Comparison of ENCODE assay signal across 1 cellular context in the genomic region with DNA sequence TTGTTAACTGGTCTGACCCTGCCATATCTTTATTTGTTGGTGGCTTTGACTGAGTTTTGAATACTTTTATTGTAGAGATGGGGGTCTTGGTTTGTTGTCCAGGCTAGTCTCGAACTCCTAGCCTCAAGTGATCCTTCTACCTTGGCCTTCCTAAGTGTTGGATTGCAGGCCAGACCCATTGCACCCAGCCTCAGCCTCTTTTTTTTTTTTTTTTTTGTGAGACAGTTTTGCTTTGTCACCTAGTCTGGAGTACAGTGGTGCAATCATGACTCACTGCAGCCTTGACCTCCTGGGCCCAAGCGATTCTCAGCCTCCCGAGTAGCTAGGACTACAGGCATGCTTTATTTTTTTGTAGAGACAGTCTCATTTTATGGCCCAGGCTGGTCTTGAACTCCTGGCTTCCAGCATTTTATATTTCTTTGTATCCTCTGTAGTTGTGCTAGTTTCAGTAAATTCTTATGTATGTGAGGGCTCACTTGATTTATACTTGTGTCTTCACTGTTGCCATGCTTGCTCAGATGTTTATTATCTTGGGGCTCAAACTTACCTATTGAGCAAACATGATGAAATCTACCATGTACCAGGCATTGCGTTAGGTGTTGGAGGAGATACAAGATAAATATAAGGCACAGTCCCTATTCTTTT.
TF ChIP-seq lines count a peak whose summit lies in the region.

No MANE protein-coding gene starts in this region.

TF ChIP-seq in K562, 482 proteins besides CTCF, POLR2A, EP300 and RAD21 (continued from another document and continues in another):
- TF ChIP-seq, protein P1, sequence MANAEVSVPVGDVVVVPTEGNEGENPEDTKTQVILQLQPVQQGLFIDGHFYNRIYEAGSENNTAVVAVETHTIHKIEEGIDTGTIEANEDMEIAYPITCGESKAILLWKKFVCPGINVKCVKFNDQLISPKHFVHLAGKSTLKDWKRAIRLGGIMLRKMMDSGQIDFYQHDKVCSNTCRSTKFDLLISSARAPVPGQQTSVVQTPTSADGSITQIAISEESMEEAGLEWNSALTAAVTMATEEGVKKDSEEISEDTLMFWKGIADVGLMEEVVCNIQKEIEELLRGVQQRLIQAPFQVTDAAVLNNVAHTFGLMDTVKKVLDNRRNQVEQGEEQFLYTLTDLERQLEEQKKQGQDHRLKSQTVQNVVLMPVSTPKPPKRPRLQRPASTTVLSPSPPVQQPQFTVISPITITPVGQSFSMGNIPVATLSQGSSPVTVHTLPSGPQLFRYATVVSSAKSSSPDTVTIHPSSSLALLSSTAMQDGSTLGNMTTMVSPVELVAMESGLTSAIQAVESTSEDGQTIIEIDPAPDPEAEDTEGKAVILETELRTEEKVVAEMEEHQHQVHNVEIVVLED (CRISPR knock-in tag; IDR thresholded peaks at IDR 0.05): no peak
- no peak for TF ChIP-seq ZNF217 (CRISPR knock-in tag; IDR thresholded peaks at IDR 0.05)
- no peak for TF ChIP-seq HDAC3 (IDR thresholded peaks at IDR 0.05; ENCODE audit: borderline replicate concordance, partially characterized antibody)
- TF ChIP-seq, protein P2, sequence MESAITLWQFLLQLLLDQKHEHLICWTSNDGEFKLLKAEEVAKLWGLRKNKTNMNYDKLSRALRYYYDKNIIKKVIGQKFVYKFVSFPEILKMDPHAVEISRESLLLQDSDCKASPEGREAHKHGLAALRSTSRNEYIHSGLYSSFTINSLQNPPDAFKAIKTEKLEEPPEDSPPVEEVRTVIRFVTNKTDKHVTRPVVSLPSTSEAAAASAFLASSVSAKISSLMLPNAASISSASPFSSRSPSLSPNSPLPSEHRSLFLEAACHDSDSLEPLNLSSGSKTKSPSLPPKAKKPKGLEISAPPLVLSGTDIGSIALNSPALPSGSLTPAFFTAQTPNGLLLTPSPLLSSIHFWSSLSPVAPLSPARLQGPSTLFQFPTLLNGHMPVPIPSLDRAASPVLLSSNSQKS (CRISPR knock-in tag; IDR thresholded peaks at IDR 0.05): no peak
- TF ChIP-seq SPI1 (IDR thresholded peaks at IDR 0.05; ENCODE audit: borderline replicate concordance, low read depth, low read length): no peak
- 0 out of 2 replicates have a peak, but pooled peaks have one; percentile 24 for TF ChIP-seq POLR2AphosphoS5 (IDR thresholded peaks at IDR 0.05; ENCODE audit: control insufficient read depth, insufficient read depth, low read depth, low read length)
- TF ChIP-seq ZNF408 (CRISPR knock-in tag; IDR thresholded peaks at IDR 0.05; ENCODE audit: low read depth): no peak
- TF ChIP-seq, protein P3, sequence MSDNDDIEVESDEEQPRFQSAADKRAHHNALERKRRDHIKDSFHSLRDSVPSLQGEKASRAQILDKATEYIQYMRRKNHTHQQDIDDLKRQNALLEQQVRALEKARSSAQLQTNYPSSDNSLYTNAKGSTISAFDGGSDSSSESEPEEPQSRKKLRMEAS (CRISPR knock-in tag; IDR thresholded peaks at IDR 0.05): no peak
- peak; percentile 33; the same call in 1 of the 2 replicates for TF ChIP-seq NFIC (IDR thresholded peaks at IDR 0.05)
- no peak for TF ChIP-seq NR3C1 (CRISPR knock-in tag; IDR thresholded peaks at IDR 0.05)
- TF ChIP-seq, protein P4, sequence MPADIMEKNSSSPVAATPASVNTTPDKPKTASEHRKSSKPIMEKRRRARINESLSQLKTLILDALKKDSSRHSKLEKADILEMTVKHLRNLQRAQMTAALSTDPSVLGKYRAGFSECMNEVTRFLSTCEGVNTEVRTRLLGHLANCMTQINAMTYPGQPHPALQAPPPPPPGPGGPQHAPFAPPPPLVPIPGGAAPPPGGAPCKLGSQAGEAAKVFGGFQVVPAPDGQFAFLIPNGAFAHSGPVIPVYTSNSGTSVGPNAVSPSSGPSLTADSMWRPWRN (IDR thresholded peaks at IDR 0.05; ENCODE audit: low read depth): 0 out of 2 replicates have a peak, but pooled peaks have one; percentile 28
- TF ChIP-seq KDM5B (IDR thresholded peaks at IDR 0.05; ENCODE audit: insufficient replicate concordance, low read depth, low read length): no peak
- TF ChIP-seq, protein P5, sequence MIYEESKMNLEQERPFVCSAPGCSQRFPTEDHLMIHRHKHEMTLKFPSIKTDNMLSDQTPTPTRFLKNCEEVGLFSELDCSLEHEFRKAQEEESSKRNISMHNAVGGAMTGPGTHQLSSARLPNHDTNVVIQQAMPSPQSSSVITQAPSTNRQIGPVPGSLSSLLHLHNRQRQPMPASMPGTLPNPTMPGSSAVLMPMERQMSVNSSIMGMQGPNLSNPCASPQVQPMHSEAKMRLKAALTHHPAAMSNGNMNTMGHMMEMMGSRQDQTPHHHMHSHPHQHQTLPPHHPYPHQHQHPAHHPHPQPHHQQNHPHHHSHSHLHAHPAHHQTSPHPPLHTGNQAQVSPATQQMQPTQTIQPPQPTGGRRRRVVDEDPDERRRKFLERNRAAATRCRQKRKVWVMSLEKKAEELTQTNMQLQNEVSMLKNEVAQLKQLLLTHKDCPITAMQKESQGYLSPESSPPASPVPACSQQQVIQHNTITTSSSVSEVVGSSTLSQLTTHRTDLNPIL (CRISPR knock-in tag; IDR thresholded peaks at IDR 0.05): no peak
- TF ChIP-seq, protein P6, sequence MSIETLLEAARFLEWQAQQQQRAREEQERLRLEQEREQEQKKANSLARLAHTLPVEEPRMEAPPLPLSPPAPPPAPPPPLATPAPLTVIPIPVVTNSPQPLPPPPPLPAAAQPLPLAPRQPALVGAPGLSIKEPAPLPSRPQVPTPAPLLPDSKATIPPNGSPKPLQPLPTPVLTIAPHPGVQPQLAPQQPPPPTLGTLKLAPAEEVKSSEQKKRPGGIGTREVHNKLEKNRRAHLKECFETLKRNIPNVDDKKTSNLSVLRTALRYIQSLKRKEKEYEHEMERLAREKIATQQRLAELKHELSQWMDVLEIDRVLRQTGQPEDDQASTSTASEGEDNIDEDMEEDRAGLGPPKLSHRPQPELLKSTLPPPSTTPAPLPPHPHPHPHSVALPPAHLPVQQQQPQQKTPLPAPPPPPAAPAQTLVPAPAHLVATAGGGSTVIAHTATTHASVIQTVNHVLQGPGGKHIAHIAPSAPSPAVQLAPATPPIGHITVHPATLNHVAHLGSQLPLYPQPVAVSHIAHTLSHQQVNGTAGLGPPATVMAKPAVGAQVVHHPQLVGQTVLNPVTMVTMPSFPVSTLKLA (conservative IDR thresholded peaks at IDR 0.05): no peak; a peak in 1 of 4 replicates
- peak in 1 of 2 experiments; percentile 87; a peak in 2 of 4 replicates for TF ChIP-seq RCOR1 (IDR thresholded peaks at IDR 0.05; ENCODE audit: borderline replicate concordance in 1 of 2, low read depth in 2 of 2, low read length in 2 of 2)
- no peak for TF ChIP-seq NFIX (CRISPR knock-in tag; IDR thresholded peaks at IDR 0.05; ENCODE audit: low read depth)
- TF ChIP-seq CREB1 (IDR thresholded peaks at IDR 0.05): peak; percentile 34; the same call in 1 of the 2 replicates
- no peak for TF ChIP-seq CREB1 (CRISPR knock-in tag; IDR thresholded peaks at IDR 0.05)
- peak; percentile 71 to 94 for TF ChIP-seq ARNT (IDR thresholded peaks at IDR 0.05)
- TF ChIP-seq SAFB (IDR thresholded peaks at IDR 0.05; ENCODE audit: borderline replicate concordance, low read depth, low read length): no peak
- TF ChIP-seq ZNF764 (CRISPR knock-in tag; IDR thresholded peaks at IDR 0.05; ENCODE audit: low read depth): no peak
- TF ChIP-seq DNMT1 (IDR thresholded peaks at IDR 0.05): no peak
- no peak for TF ChIP-seq POLR2H (tag; IDR thresholded peaks at IDR 0.05; ENCODE audit: low read depth)
- TF ChIP-seq HNRNPLL (IDR thresholded peaks at IDR 0.05; ENCODE audit: low read depth, low read length, poor library complexity, severe bottlenecking): no peak
- TF ChIP-seq, protein P7, sequence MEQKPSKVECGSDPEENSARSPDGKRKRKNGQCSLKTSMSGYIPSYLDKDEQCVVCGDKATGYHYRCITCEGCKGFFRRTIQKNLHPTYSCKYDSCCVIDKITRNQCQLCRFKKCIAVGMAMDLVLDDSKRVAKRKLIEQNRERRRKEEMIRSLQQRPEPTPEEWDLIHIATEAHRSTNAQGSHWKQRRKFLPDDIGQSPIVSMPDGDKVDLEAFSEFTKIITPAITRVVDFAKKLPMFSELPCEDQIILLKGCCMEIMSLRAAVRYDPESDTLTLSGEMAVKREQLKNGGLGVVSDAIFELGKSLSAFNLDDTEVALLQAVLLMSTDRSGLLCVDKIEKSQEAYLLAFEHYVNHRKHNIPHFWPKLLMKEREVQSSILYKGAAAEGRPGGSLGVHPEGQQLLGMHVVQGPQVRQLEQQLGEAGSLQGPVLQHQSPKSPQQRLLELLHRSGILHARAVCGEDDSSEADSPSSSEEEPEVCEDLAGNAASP (IDR thresholded peaks at IDR 0.05): no peak
- TF ChIP-seq, protein P8, sequence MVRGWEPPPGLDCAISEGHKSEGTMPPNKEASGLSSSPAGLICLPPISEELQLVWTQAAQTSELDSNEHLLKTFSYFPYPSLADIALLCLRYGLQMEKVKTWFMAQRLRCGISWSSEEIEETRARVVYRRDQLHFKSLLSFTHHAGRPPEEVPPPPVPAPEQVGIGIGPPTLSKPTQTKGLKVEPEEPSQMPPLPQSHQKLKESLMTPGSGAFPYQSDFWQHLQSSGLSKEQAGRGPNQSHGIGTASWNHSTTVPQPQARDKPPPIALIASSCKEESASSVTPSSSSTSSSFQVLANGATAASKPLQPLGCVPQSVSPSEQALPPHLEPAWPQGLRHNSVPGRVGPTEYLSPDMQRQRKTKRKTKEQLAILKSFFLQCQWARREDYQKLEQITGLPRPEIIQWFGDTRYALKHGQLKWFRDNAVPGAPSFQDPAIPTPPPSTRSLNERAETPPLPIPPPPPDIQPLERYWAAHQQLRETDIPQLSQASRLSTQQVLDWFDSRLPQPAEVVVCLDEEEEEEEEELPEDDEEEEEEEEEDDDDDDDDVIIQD (CRISPR knock-in tag; IDR thresholded peaks at IDR 0.05): no peak
- no peak for TF ChIP-seq TCF7L2 (IDR thresholded peaks at IDR 0.05; ENCODE audit: low read depth, low read length)
- TF ChIP-seq SAFB2 (IDR thresholded peaks at IDR 0.05; ENCODE audit: borderline replicate concordance, low read depth, low read length, severe bottlenecking): no peak
- no peak for TF ChIP-seq RFX7 (CRISPR knock-in tag; IDR thresholded peaks at IDR 0.05)
- TF ChIP-seq ZNF778 (CRISPR knock-in tag; IDR thresholded peaks at IDR 0.05): no peak
- TF ChIP-seq ZNF436 (CRISPR knock-in tag; IDR thresholded peaks at IDR 0.05): no peak
- TF ChIP-seq RBM17 (IDR thresholded peaks at IDR 0.05; ENCODE audit: borderline replicate concordance, low read depth, low read length): no peak
- no peak for TF ChIP-seq OTX1 (CRISPR knock-in tag; IDR thresholded peaks at IDR 0.05)
- TF ChIP-seq, protein P9, sequence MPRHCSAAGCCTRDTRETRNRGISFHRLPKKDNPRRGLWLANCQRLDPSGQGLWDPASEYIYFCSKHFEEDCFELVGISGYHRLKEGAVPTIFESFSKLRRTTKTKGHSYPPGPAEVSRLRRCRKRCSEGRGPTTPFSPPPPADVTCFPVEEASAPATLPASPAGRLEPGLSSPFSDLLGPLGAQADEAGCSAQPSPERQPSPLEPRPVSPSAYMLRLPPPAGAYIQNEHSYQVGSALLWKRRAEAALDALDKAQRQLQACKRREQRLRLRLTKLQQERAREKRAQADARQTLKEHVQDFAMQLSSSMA (CRISPR knock-in tag; IDR thresholded peaks at IDR 0.05): no peak
- no peak for TF ChIP-seq ZNF232 (CRISPR knock-in tag; IDR thresholded peaks at IDR 0.05)
- no peak for TF ChIP-seq NELFE (IDR thresholded peaks at IDR 0.05; ENCODE audit: insufficient read depth, insufficient read length)
- peak; percentile 58 for TF ChIP-seq SP1 (CRISPR knock-in tag; IDR thresholded peaks at IDR 0.05)
- TF ChIP-seq SMAD2 (IDR thresholded peaks at IDR 0.05; ENCODE audit: low read depth, low read length): no peak
- TF ChIP-seq SRSF1 (IDR thresholded peaks at IDR 0.05; ENCODE audit: low read depth, low read length): no peak
- no peak for TF ChIP-seq KHSRP (IDR thresholded peaks at IDR 0.05)
- TF ChIP-seq KAT2B (IDR thresholded peaks at IDR 0.05; ENCODE audit: low read depth, low read length): no peak
- TF ChIP-seq, protein P10, sequence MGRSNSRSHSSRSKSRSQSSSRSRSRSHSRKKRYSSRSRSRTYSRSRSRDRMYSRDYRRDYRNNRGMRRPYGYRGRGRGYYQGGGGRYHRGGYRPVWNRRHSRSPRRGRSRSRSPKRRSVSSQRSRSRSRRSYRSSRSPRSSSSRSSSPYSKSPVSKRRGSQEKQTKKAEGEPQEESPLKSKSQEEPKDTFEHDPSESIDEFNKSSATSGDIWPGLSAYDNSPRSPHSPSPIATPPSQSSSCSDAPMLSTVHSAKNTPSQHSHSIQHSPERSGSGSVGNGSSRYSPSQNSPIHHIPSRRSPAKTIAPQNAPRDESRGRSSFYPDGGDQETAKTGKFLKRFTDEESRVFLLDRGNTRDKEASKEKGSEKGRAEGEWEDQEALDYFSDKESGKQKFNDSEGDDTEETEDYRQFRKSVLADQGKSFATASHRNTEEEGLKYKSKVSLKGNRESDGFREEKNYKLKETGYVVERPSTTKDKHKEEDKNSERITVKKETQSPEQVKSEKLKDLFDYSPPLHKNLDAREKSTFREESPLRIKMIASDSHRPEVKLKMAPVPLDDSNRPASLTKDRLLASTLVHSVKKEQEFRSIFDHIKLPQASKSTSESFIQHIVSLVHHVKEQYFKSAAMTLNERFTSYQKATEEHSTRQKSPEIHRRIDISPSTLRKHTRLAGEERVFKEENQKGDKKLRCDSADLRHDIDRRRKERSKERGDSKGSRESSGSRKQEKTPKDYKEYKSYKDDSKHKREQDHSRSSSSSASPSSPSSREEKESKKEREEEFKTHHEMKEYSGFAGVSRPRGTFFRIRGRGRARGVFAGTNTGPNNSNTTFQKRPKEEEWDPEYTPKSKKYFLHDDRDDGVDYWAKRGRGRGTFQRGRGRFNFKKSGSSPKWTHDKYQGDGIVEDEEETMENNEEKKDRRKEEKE (IDR thresholded peaks at IDR 0.05; ENCODE audit: borderline replicate concordance in 1 of 2, control insufficient read depth in 1 of 2, low read depth in 2 of 2, low read length in 1 of 2): no peak; a peak in 1 of 4 replicates
- TF ChIP-seq ZNF57 (CRISPR knock-in tag; IDR thresholded peaks at IDR 0.05): no peak
- TF ChIP-seq ILF3 (IDR thresholded peaks at IDR 0.05; ENCODE audit: borderline replicate concordance): no peak
- TF ChIP-seq NR1H2 (CRISPR knock-in tag; IDR thresholded peaks at IDR 0.05): no peak
- TF ChIP-seq RUNX1 (IDR thresholded peaks at IDR 0.05; ENCODE audit: low read depth): no peak
- TF ChIP-seq, protein P11, sequence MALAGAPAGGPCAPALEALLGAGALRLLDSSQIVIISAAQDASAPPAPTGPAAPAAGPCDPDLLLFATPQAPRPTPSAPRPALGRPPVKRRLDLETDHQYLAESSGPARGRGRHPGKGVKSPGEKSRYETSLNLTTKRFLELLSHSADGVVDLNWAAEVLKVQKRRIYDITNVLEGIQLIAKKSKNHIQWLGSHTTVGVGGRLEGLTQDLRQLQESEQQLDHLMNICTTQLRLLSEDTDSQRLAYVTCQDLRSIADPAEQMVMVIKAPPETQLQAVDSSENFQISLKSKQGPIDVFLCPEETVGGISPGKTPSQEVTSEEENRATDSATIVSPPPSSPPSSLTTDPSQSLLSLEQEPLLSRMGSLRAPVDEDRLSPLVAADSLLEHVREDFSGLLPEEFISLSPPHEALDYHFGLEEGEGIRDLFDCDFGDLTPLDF (CRISPR knock-in tag; IDR thresholded peaks at IDR 0.05): peak; percentile 45; the same call in 1 of the 2 replicates
- peak; percentile 65 for TF ChIP-seq CBFA2T3 (IDR thresholded peaks at IDR 0.05)
- TF ChIP-seq GTF2E2 (tag; IDR thresholded peaks at IDR 0.05): peak; percentile 58
- TF ChIP-seq ZNF766 (CRISPR knock-in tag; conservative IDR thresholded peaks at IDR 0.05): 0 out of 2 replicates have a peak, but pooled peaks have one; percentile 42
- no peak for TF ChIP-seq EWSR1 (IDR thresholded peaks at IDR 0.05; ENCODE audit: borderline replicate concordance, low read depth, partially characterized antibody)
- TF ChIP-seq, protein P12, sequence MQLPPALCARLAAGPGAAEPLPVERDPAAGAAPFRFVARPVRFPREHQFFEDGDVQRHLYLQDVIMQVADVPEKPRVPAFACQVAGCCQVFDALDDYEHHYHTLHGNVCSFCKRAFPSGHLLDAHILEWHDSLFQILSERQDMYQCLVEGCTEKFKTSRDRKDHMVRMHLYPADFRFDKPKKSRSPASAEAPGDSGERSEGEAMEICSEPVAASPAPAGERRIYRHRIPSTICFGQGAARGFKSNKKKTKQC (CRISPR knock-in tag; IDR thresholded peaks at IDR 0.05): no peak
